In the genomic region with DNA sequence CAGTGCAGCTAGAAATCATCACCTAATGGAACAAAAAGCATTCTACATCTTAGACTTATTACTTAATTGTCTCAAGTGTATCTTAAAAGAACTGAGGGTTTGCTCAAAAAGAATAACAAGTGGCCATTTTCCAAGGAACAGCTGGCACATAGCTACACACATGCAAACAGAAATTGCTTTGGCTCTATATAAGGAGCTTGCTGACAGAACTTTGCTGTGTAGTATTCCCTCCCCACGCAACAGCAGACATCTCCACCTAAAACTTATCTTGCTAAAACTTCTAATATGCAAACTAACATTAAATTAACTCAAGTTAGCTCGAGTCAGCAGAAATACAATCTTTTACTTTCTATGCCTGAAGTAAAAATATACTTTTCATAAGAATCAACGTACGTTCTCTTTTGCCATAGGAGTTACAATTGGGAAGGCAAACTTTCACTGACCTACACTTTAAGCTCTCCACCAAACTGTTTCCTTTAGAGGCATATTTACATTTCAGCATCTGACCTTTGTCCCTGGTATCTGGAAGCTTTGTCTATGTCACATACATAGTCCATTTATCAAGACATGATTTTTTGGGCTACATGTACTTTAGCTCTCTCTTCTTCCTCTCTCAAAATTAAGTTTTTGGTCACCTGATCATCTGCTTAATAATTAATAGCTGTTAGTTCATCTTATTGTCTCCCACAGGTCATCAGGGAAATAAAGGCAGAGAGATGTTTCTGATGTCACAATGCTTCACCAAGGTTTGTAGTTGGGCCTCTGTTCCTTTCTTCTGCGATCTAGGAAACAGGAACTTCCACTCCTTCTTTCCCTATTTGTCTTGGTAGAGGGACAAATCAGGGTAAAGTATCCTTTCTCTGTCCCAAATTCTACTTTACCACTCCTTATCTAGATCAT, we compare ENCODE assay signal across 19 cellular contexts.
DNase-seq lines count a peak whose midpoint lies in the region; ATAC-seq and TF ChIP-seq lines count a peak whose summit lies in the region.
"Had no signal": no experiment of that assay in that cellular context is flagged by ENCODE, and none has a peak within 500 bp of the region (broad histone marks: within the 10 kb centered on the region; RNA-seq: fewer than 3 reads in every experiment).

No MANE protein-coding gene starts in this region.

- H3K4me1 ChIP-seq in Caco-2 (peaks cover 18% of the 10 kb centered on the region), mucosa of descending colon (ENCODE audit: low read depth) (no peaks in the 10 kb centered on the region), SJCRH30 (no peaks in the 10 kb centered on the region)

- H3K4me3 Mint-ChIP-seq in Caco-2 (ENCODE audit: unreplicated experiment): peak overlapping the region; percentile 28
- H3K4me3 Mint-ChIP-seq: B cell; CD8-positive, alpha-beta T cell; HFFc6; IgD-negative memory B cell had no signal

- peaks cover 13% of the 10 kb centered on the region for H3K4me1 Mint-ChIP-seq in Caco-2 (ENCODE audit: low read depth, unreplicated experiment)
- H3K4me1 Mint-ChIP-seq: B cell, IgD-negative memory B cell had no signal

- BruUV-seq in Caco-2 (replicated peaks; lab: Mats Ljungman, UMichigan): no TSS peak

- H3K27ac Mint-ChIP-seq in Caco-2 (ENCODE audit: unreplicated experiment): peak overlapping the region; percentile 83
- H3K27ac Mint-ChIP-seq: B cell; CD8-positive, alpha-beta T cell; HFFc6; IgD-negative memory B cell had no signal

- TF ChIP-seq CTCF in Caco-2 (IDR thresholded peaks at IDR 0.05; ENCODE audit: insufficient read depth in 1 of 2, low read depth in 1 of 2, low read length in 1 of 2, severe bottlenecking in 1 of 2, unreplicated experiment in 1 of 2) (no peak), mucosa of descending colon (IDR thresholded peaks at IDR 0.05) (no peak)

- H3K4me3 ChIP-seq in Caco-2 (ENCODE audit: low read depth, low read length) (no peak overlapping the region), mucosa of descending colon (no peak overlapping the region), SJCRH30 (no peak overlapping the region)
- H3K4me3 ChIP-seq: BLaER1 treated with 17β-estradiol and CSF1 and Interleukin-3, amounts not matched to agents 10 nM and 100 nM had no signal

- H3K9me3 ChIP-seq in Caco-2: no peaks in the 10 kb centered on the region
- H3K9me3 ChIP-seq in mucosa of descending colon: no peaks in the 10 kb centered on the region
- H3K9me3 ChIP-seq in SJCRH30 (replicated peaks): no peaks in the 10 kb centered on the region
- H3K9me3 ChIP-seq: BLaER1 treated with 17β-estradiol and CSF1 and Interleukin-3, amounts not matched to agents 10 nM and 100 nM had no signal

- ATAC-seq in left lobe of liver (peak; percentile 69), mucosa of descending colon (peak; percentile 60), GM18519 (IDR thresholded peaks at IDR 0.05; ENCODE audit: low FRiP score, unreplicated experiment) (no peak)
- ATAC-seq: CD8-positive, alpha-beta T cell; HCT116 had no signal

- intact Hi-C loops in Caco-2 (cut with micrococcal nuclease; ENCODE audit: unreplicated experiment): loop anchor here (1.0 kb wide), 1 partner anchor 67 kb away; no protein-coding TSS in a partner anchor
- intact Hi-C loops in mucosa of descending colon (cut with DNase I, micrococcal nuclease): no loop called here

- POLR2A ChIA-PET in Caco-2 (lab: Charles Lee): interaction anchor here (1.1 kb wide), 1 partner anchor 66 kb away, joined by 3 read pairs; no protein-coding TSS in a partner anchor

- H3K27ac ChIP-seq in substantia nigra (ENCODE audit: low read depth, low read length, poor library complexity, severe bottlenecking) (no peak overlapping the region), SJCRH30 (no peak overlapping the region)
- H3K27ac ChIP-seq: BLaER1 treated with 17β-estradiol and CSF1 and Interleukin-3, amounts not matched to agents 10 nM and 100 nM had no signal

- DNase-seq in Caco-2: peak in 1 of 2 experiments; percentile 24
- DNase-seq in LoVo (ENCODE audit: low spot score): peak; percentile 5
- no peak for DNase-seq in left lobe of liver (ENCODE audit: low spot score)
- DNase-seq in mucosa of descending colon: no peak
- DNase-seq in substantia nigra (lab: John Stamatoyannopoulos, UW): no peak
- DNase-seq in MV-4-11 (lab: John Stamatoyannopoulos, UW): no peak
- DNase-seq in SJCRH30: no peak
- DNase-seq: 8988T; CD8-positive, alpha-beta T cell; DMS 273 treated with DMSO at 0.1 percent for 48 hours; GOT3; H7; HFFc6; KBM-7 had no signal

- H3K36me3 Mint-ChIP-seq in Caco-2 (ENCODE audit: insufficient read depth, unreplicated experiment): no peaks in the 10 kb centered on the region
- H3K36me3 Mint-ChIP-seq: CD8-positive, alpha-beta T cell; IgD-negative memory B cell had no signal

- H3K9me3 Mint-ChIP-seq in Caco-2 (ENCODE audit: unreplicated experiment): no peaks in the 10 kb centered on the region
- H3K9me3 Mint-ChIP-seq: HFFc6 had no signal

- no peaks in the 10 kb centered on the region for H3K27me3 ChIP-seq in Caco-2 (replicated peaks; ENCODE audit: control insufficient read depth, insufficient read depth, low read length)
- no peaks in the 10 kb centered on the region for H3K27me3 ChIP-seq in SJCRH30

- CTCF ChIA-PET in Caco-2 (lab: Charles Lee): interaction anchor here (0.8 to 1.1 kb wide), 2 partner anchors 66 to 185 kb away, joined by 3 to 4 read pairs; no protein-coding TSS in a partner anchor

- H3K36me3 ChIP-seq in Caco-2 (ENCODE audit: control insufficient read depth, insufficient read depth, low read length): no peaks in the 10 kb centered on the region; the same call in 1 of the 2 replicates
- H3K36me3 ChIP-seq in mucosa of descending colon (ENCODE audit: low read depth): no peaks in the 10 kb centered on the region
- H3K36me3 ChIP-seq in SJCRH30: peaks cover 2% of the 10 kb centered on the region; the same call in 1 of the 2 replicates
- H3K36me3 ChIP-seq: BLaER1 treated with 17β-estradiol and CSF1 and Interleukin-3, amounts not matched to agents 10 nM and 100 nM had no signal

- H3K27me3 Mint-ChIP-seq in Caco-2 (ENCODE audit: insufficient read depth, unreplicated experiment): no peaks in the 10 kb centered on the region
- H3K27me3 Mint-ChIP-seq: B cell, IgD-negative memory B cell had no signal
